ENCODE assay signal across 2 cellular contexts in the genomic region with DNA sequence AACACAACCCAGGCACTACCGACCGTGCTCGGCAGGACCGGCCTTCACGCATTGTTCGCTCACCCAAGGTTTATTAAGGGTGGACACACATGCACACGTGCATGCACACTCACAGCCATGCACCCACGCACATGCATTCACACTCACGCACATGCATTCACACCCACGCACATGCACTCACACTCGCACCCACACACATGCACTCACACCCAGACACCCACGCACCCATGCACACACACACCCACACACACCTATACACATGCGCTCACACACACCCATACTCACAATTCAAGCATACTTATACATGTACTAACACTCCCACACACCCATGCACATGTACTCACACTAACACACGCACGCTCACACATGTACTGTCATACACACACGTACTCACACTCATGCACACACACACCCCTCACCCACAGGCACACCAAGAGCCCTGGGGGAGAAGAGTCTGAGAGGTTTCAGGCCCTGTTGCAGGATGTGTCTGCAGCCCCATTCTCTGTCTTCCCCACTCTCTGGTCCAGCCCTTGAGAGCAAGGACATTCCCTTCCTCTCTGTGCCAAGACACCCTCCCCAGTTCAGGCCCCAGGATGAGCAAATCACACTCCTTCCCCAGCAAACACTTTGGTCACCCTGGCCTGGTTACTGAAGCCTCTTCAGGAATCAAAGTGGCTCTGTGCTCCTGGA.
A peak's percentile ranks its signal among the peaks of the same experiment; 100 is the strongest.
TF ChIP-seq lines count a peak whose summit lies in the region.

No MANE protein-coding gene starts in this region.

TF ChIP-seq in HepG2, 621 proteins besides CTCF, POLR2A, EP300 and RAD21:
- TF ChIP-seq, protein P1, sequence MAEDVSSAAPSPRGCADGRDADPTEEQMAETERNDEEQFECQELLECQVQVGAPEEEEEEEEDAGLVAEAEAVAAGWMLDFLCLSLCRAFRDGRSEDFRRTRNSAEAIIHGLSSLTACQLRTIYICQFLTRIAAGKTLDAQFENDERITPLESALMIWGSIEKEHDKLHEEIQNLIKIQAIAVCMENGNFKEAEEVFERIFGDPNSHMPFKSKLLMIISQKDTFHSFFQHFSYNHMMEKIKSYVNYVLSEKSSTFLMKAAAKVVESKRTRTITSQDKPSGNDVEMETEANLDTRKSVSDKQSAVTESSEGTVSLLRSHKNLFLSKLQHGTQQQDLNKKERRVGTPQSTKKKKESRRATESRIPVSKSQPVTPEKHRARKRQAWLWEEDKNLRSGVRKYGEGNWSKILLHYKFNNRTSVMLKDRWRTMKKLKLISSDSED (CRISPR knock-in tag; IDR thresholded peaks at IDR 0.05) = no peak
- TF ChIP-seq HNRNPLL (IDR thresholded peaks at IDR 0.05; ENCODE audit: low read depth, low read length, poor library complexity, severe bottlenecking) = peak; percentile 75
- TF ChIP-seq, protein P2, sequence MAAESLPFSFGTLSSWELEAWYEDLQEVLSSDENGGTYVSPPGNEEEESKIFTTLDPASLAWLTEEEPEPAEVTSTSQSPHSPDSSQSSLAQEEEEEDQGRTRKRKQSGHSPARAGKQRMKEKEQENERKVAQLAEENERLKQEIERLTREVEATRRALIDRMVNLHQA (CRISPR knock-in tag; IDR thresholded peaks at IDR 0.05) = no peak
- TF ChIP-seq, protein P3, sequence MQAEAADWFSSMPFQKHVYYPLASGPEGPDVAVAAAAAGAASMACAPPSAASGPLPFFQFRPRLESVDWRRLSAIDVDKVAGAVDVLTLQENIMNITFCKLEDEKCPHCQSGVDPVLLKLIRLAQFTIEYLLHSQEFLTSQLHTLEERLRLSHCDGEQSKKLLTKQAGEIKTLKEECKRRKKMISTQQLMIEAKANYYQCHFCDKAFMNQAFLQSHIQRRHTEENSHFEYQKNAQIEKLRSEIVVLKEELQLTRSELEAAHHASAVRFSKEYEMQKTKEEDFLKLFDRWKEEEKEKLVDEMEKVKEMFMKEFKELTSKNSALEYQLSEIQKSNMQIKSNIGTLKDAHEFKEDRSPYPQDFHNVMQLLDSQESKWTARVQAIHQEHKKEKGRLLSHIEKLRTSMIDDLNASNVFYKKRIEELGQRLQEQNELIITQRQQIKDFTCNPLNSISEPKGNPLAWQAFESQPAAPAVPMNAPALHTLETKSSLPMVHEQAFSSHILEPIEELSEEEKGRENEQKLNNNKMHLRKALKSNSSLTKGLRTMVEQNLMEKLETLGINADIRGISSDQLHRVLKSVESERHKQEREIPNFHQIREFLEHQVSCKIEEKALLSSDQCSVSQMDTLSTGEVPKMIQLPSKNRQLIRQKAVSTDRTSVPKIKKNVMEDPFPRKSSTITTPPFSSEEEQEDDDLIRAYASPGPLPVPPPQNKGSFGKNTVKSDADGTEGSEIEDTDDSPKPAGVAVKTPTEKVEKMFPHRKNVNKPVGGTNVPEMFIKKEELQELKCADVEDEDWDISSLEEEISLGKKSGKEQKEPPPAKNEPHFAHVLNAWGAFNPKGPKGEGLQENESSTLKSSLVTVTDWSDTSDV (CRISPR knock-in tag; IDR thresholded peaks at IDR 0.05) = no peak
- TF ChIP-seq PAX8 (CRISPR knock-in tag; IDR thresholded peaks at IDR 0.05; ENCODE audit: borderline replicate concordance) = no peak
- TF ChIP-seq, protein P4, sequence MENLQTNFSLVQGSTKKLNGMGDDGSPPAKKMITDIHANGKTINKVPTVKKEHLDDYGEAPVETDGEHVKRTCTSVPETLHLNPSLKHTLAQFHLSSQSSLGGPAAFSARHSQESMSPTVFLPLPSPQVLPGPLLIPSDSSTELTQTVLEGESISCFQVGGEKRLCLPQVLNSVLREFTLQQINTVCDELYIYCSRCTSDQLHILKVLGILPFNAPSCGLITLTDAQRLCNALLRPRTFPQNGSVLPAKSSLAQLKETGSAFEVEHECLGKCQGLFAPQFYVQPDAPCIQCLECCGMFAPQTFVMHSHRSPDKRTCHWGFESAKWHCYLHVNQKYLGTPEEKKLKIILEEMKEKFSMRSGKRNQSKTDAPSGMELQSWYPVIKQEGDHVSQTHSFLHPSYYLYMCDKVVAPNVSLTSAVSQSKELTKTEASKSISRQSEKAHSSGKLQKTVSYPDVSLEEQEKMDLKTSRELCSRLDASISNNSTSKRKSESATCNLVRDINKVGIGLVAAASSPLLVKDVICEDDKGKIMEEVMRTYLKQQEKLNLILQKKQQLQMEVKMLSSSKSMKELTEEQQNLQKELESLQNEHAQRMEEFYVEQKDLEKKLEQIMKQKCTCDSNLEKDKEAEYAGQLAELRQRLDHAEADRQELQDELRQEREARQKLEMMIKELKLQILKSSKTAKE (CRISPR knock-in tag; IDR thresholded peaks at IDR 0.05; ENCODE audit: borderline replicate concordance) = no peak
- TF ChIP-seq POLR2AphosphoS5 (IDR thresholded peaks at IDR 0.05; ENCODE audit: low read depth, low read length) = 0 out of 2 replicates have a peak, but pooled peaks have one; percentile 34
- TF ChIP-seq, protein P5, sequence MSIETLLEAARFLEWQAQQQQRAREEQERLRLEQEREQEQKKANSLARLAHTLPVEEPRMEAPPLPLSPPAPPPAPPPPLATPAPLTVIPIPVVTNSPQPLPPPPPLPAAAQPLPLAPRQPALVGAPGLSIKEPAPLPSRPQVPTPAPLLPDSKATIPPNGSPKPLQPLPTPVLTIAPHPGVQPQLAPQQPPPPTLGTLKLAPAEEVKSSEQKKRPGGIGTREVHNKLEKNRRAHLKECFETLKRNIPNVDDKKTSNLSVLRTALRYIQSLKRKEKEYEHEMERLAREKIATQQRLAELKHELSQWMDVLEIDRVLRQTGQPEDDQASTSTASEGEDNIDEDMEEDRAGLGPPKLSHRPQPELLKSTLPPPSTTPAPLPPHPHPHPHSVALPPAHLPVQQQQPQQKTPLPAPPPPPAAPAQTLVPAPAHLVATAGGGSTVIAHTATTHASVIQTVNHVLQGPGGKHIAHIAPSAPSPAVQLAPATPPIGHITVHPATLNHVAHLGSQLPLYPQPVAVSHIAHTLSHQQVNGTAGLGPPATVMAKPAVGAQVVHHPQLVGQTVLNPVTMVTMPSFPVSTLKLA (IDR thresholded peaks at IDR 0.05) = peak; percentile 77
- TF ChIP-seq ZNF776 (CRISPR knock-in tag; IDR thresholded peaks at IDR 0.05) = no peak
- TF ChIP-seq, protein P6, sequence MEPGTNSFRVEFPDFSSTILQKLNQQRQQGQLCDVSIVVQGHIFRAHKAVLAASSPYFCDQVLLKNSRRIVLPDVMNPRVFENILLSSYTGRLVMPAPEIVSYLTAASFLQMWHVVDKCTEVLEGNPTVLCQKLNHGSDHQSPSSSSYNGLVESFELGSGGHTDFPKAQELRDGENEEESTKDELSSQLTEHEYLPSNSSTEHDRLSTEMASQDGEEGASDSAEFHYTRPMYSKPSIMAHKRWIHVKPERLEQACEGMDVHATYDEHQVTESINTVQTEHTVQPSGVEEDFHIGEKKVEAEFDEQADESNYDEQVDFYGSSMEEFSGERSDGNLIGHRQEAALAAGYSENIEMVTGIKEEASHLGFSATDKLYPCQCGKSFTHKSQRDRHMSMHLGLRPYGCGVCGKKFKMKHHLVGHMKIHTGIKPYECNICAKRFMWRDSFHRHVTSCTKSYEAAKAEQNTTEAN (CRISPR knock-in tag; conservative IDR thresholded peaks at IDR 0.05) = peak; percentile 72; the same call in 1 of the 2 replicates
- TF ChIP-seq ZBTB42 (CRISPR knock-in tag; IDR thresholded peaks at IDR 0.05) = no peak
- no peak for TF ChIP-seq ELF1 (CRISPR knock-in tag; IDR thresholded peaks at IDR 0.05)
- TF ChIP-seq, protein P7, sequence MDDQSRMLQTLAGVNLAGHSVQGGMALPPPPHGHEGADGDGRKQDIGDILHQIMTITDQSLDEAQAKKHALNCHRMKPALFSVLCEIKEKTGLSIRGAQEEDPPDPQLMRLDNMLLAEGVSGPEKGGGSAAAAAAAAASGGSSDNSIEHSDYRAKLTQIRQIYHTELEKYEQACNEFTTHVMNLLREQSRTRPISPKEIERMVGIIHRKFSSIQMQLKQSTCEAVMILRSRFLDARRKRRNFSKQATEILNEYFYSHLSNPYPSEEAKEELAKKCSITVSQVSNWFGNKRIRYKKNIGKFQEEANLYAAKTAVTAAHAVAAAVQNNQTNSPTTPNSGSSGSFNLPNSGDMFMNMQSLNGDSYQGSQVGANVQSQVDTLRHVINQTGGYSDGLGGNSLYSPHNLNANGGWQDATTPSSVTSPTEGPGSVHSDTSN (CRISPR knock-in tag; IDR thresholded peaks at IDR 0.05; ENCODE audit: borderline replicate concordance) = no peak
TF ChIP-seq in HepG2: peak in this region for 4.

TF ChIP-seq in K562, 482 proteins besides CTCF, POLR2A, EP300 and RAD21 (continues in another document):
- TF ChIP-seq RUNX1 (IDR thresholded peaks at IDR 0.05; ENCODE audit: low read depth) (no peak), EGR1 (conservative IDR thresholded peaks at IDR 0.05) (peak; percentile 82), ZNF232 (CRISPR knock-in tag; IDR thresholded peaks at IDR 0.05) (no peak), ZNF41 (CRISPR knock-in tag; conservative IDR thresholded peaks at IDR 0.05) (no peak), MYNN (IDR thresholded peaks at IDR 0.05) (peak; percentile 20; the same call in 1 of the 2 replicates), MYNN (CRISPR knock-in tag; IDR thresholded peaks at IDR 0.05) (no peak), MXI1 (IDR thresholded peaks at IDR 0.05; ENCODE audit: low read depth, low read length) (no peak)
- TF ChIP-seq, protein P8, sequence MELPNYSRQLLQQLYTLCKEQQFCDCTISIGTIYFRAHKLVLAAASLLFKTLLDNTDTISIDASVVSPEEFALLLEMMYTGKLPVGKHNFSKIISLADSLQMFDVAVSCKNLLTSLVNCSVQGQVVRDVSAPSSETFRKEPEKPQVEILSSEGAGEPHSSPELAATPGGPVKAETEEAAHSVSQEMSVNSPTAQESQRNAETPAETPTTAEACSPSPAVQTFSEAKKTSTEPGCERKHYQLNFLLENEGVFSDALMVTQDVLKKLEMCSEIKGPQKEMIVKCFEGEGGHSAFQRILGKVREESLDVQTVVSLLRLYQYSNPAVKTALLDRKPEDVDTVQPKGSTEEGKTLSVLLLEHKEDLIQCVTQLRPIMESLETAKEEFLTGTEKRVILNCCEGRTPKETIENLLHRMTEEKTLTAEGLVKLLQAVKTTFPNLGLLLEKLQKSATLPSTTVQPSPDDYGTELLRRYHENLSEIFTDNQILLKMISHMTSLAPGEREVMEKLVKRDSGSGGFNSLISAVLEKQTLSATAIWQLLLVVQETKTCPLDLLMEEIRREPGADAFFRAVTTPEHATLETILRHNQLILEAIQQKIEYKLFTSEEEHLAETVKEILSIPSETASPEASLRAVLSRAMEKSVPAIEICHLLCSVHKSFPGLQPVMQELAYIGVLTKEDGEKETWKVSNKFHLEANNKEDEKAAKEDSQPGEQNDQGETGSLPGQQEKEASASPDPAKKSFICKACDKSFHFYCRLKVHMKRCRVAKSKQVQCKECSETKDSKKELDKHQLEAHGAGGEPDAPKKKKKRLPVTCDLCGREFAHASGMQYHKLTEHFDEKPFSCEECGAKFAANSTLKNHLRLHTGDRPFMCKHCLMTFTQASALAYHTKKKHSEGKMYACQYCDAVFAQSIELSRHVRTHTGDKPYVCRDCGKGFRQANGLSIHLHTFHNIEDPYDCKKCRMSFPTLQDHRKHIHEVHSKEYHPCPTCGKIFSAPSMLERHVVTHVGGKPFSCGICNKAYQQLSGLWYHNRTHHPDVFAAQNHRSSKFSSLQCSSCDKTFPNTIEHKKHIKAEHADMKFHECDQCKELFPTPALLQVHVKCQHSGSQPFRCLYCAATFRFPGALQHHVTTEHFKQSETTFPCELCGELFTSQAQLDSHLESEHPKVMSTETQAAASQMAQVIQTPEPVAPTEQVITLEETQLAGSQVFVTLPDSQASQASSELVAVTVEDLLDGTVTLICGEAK (IDR thresholded peaks at IDR 0.05) = no peak
- TF ChIP-seq, protein P8 (CRISPR knock-in tag; IDR thresholded peaks at IDR 0.05) = no peak
- TF ChIP-seq, protein P9, sequence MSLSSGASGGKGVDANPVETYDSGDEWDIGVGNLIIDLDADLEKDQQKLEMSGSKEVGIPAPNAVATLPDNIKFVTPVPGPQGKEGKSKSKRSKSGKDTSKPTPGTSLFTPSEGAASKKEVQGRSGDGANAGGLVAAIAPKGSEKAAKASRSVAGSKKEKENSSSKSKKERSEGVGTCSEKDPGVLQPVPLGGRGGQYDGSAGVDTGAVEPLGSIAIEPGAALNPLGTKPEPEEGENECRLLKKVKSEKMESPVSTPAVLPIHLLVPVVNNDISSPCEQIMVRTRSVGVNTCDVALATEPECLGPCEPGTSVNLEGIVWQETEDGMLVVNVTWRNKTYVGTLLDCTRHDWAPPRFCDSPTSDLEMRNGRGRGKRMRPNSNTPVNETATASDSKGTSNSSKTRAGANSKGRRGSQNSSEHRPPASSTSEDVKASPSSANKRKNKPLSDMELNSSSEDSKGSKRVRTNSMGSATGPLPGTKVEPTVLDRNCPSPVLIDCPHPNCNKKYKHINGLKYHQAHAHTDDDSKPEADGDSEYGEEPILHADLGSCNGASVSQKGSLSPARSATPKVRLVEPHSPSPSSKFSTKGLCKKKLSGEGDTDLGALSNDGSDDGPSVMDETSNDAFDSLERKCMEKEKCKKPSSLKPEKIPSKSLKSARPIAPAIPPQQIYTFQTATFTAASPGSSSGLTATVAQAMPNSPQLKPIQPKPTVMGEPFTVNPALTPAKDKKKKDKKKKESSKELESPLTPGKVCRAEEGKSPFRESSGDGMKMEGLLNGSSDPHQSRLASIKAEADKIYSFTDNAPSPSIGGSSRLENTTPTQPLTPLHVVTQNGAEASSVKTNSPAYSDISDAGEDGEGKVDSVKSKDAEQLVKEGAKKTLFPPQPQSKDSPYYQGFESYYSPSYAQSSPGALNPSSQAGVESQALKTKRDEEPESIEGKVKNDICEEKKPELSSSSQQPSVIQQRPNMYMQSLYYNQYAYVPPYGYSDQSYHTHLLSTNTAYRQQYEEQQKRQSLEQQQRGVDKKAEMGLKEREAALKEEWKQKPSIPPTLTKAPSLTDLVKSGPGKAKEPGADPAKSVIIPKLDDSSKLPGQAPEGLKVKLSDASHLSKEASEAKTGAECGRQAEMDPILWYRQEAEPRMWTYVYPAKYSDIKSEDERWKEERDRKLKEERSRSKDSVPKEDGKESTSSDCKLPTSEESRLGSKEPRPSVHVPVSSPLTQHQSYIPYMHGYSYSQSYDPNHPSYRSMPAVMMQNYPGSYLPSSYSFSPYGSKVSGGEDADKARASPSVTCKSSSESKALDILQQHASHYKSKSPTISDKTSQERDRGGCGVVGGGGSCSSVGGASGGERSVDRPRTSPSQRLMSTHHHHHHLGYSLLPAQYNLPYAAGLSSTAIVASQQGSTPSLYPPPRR (CRISPR knock-in tag; IDR thresholded peaks at IDR 0.05; ENCODE audit: borderline replicate concordance) = no peak
